In the genomic region with DNA sequence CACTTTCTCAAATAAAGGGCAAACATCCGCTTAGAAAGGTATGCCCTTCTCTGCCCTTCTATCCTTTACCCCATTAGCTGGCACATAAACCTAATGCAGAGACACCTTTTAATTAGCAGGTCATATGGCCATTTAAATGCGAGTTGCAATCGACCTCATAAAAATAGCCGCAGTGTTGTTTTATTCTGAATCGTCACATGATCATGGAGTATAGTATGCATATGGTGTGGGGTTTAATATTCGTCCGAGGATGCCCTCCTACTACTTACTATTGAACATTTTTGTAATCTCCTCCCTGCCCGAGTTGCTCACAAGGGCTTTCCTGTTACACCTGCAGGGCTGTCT, we compare ENCODE assay signal across 9 cellular contexts.
DNase-seq lines count a peak whose midpoint lies in the region; ATAC-seq and TF ChIP-seq lines count a peak whose summit lies in the region.
"Had no signal": no experiment of that assay in that cellular context is flagged by ENCODE, and none has a peak within 500 bp of the region (broad histone marks: within the 10 kb centered on the region; RNA-seq: fewer than 3 reads in every experiment).

No MANE protein-coding gene starts in this region.

- no peak for ATAC-seq in CD8-positive, alpha-beta T cell
- ATAC-seq in GM21619 (IDR thresholded peaks at IDR 0.05; ENCODE audit: unreplicated experiment) (no peak), GM21360 (IDR thresholded peaks at IDR 0.05; ENCODE audit: unreplicated experiment) (no peak)

- H3K79me1 ChIP-seq in trophoblast cell (ENCODE audit: low read length), result peaks cover 13% of the 10 kb centered on the region

- H4K12ac ChIP-seq in trophoblast cell (ENCODE audit: low read depth, low read length), result no peak overlapping the region

- H3K9me3 Mint-ChIP-seq in CD8-positive, alpha-beta T cell, result no peaks in the 10 kb centered on the region

- H3K4me3 Mint-ChIP-seq in CD8-positive, alpha-beta T cell, result peak overlapping the region; percentile 93

- no peak overlapping the region for H2BK12ac ChIP-seq in trophoblast cell (ENCODE audit: low read length)

- no peak overlapping the region for H2AK5ac ChIP-seq in trophoblast cell (ENCODE audit: low read length)

- H2AFZ ChIP-seq in trophoblast cell (ENCODE audit: insufficient read depth, low read length, poor library complexity), result no peak overlapping the region

- H3K9me3 ChIP-seq in CD8-positive, alpha-beta T cell (ENCODE audit: low read length), result no peaks in the 10 kb centered on the region
- H3K9me3 ChIP-seq in SJCRH30 (replicated peaks) (no peaks in the 10 kb centered on the region), esophagus squamous epithelium (no peaks in the 10 kb centered on the region), trophoblast cell (ENCODE audit: insufficient read depth, low read depth, low read length) (no peaks in the 10 kb centered on the region)

- H4K8ac ChIP-seq in trophoblast cell (ENCODE audit: low read depth, low read length), result no peak overlapping the region

- no peak overlapping the region for H3K14ac ChIP-seq in trophoblast cell (ENCODE audit: low read length)

- no peak overlapping the region for H2BK120ac ChIP-seq in trophoblast cell (ENCODE audit: insufficient read depth, low read length, poor library complexity)

- peak overlapping the region; percentile 93 for H3K27ac Mint-ChIP-seq in CD8-positive, alpha-beta T cell

- H3K27me3 ChIP-seq in CD8-positive, alpha-beta T cell (ENCODE audit: insufficient read depth, low read length), result no peaks in the 10 kb centered on the region
- H3K27me3 ChIP-seq in SJCRH30 (no peaks in the 10 kb centered on the region), esophagus squamous epithelium (no peaks in the 10 kb centered on the region), trophoblast cell (ENCODE audit: insufficient read depth, low read length) (no peaks in the 10 kb centered on the region)

- H3K9ac ChIP-seq in trophoblast cell (ENCODE audit: low read length), result no peak overlapping the region

- no peak for TF ChIP-seq CTCF in CD8-positive, alpha-beta T cell (IDR thresholded peaks at IDR 0.05)
- no peak for TF ChIP-seq CTCF in esophagus squamous epithelium (IDR thresholded peaks at IDR 0.05)

- H3K27ac ChIP-seq in CD8-positive, alpha-beta T cell (ENCODE audit: low read depth, low read length), result peak overlapping the region; percentile 40
- H3K27ac ChIP-seq in SJCRH30 (no peak overlapping the region), esophagus squamous epithelium (peak overlapping the region; percentile 80 to 92 (median 88)), trophoblast cell (ENCODE audit: low read depth, low read length) (peak overlapping the region; percentile 96)

- intact Hi-C loops in CD8-positive, alpha-beta T cell (cut with DNase I, micrococcal nuclease), result loop anchor here (1.0 to 10.0 kb wide), 7 partner anchors 12 to 1040 kb away; no protein-coding TSS in a partner anchor
- intact Hi-C loops in esophagus squamous epithelium (cut with DNase I), result no loop called here

- H3K27me3 Mint-ChIP-seq in CD8-positive, alpha-beta T cell (ENCODE audit: low read depth), result no peaks in the 10 kb centered on the region

- no peak for DNase-seq in CD8-positive, alpha-beta T cell
- DNase-seq in SJCRH30, result no peak
- DNase-seq in esophagus squamous epithelium (lab: John Stamatoyannopoulos, UW), result no peak
- no peak for DNase-seq in trophoblast cell
- no peak for DNase-seq in activated gamma-delta T cell (lab: John Stamatoyannopoulos, UW)
- no peak for DNase-seq in NCI-H187 (lab: John Stamatoyannopoulos, UW)
- DNase-seq: NCI-H1694 had no signal

- H3K18ac ChIP-seq in trophoblast cell (ENCODE audit: low read length), result no peak overlapping the region

- H3K23ac ChIP-seq in trophoblast cell (ENCODE audit: low read length), result no peak overlapping the region

- H3K4me1 Mint-ChIP-seq in CD8-positive, alpha-beta T cell (ENCODE audit: low read depth), result peaks cover 93% of the 10 kb centered on the region

- CTCF ChIA-PET in CD8-positive, alpha-beta T cell (lab: Charles Lee), result interaction anchor here (0.5 to 4.1 kb wide), 17 partner anchors 13 to 1079 kb away, joined by 3 to 54 read pairs (median 7); a partner anchor contains a TSS

- H3K4me3 ChIP-seq in CD8-positive, alpha-beta T cell (ENCODE audit: low read depth, low read length), result peak overlapping the region; percentile 52
- peak overlapping the region; percentile 56 for H3K4me3 ChIP-seq in SJCRH30
- peak overlapping the region in 3 of 4 donors; percentile 50 to 74 (median 58) for H3K4me3 ChIP-seq in esophagus squamous epithelium
- H3K4me3 ChIP-seq in trophoblast cell (ENCODE audit: low read depth, low read length), result no peak overlapping the region

- H3K36me3 ChIP-seq in CD8-positive, alpha-beta T cell (ENCODE audit: insufficient read depth, low read length), result peaks cover 10% of the 10 kb centered on the region
- no peaks in the 10 kb centered on the region; the same call in none of the 2 replicates for H3K36me3 ChIP-seq in SJCRH30
- H3K36me3 ChIP-seq in esophagus squamous epithelium, result peaks cover 0 to 41% (median 0%) of the 10 kb centered on the region in 3 donors
- peaks cover 7 to 12% of the 10 kb centered on the region in 2 experiments for H3K36me3 ChIP-seq in trophoblast cell (ENCODE audit: control insufficient read depth in 1 of 2, insufficient read depth in 2 of 2, low read length in 2 of 2)

- peak overlapping the region; percentile 92 for H4K91ac ChIP-seq in trophoblast cell (ENCODE audit: low read depth, low read length)

- H3K4me2 ChIP-seq in trophoblast cell (ENCODE audit: low read length), result peak overlapping the region; percentile 76

- H3K4me1 ChIP-seq in CD8-positive, alpha-beta T cell (ENCODE audit: insufficient read depth, low read length), result peaks cover 80% of the 10 kb centered on the region
- peaks cover 11% of the 10 kb centered on the region; the same call in 1 of the 2 replicates for H3K4me1 ChIP-seq in SJCRH30
- peaks cover 28 to 100% (median 32%) of the 10 kb centered on the region in 3 donors for H3K4me1 ChIP-seq in esophagus squamous epithelium
- peaks cover 0 to 4% of the 10 kb centered on the region in 2 experiments for H3K4me1 ChIP-seq in trophoblast cell (ENCODE audit: control insufficient read depth in 1 of 2, insufficient read depth in 2 of 2, low read length in 2 of 2)

- TF ChIP-seq POLR2A in esophagus squamous epithelium (IDR thresholded peaks at IDR 0.05), result no peak

- POLR2A ChIA-PET in CD8-positive, alpha-beta T cell (lab: Charles Lee), result interaction anchor here (0.9 to 2.3 kb wide), 9 partner anchors 9 to 1085 kb away, joined by 3 to 10 read pairs (median 4); a partner anchor contains a TSS

- peak overlapping the region; percentile 81 for H2BK5ac ChIP-seq in trophoblast cell (ENCODE audit: low read depth, low read length, poor library complexity)

- no peak overlapping the region for H3K4ac ChIP-seq in trophoblast cell (ENCODE audit: low read depth, low read length)

- H3K36me3 Mint-ChIP-seq in CD8-positive, alpha-beta T cell, result peaks cover 64% of the 10 kb centered on the region

- 28 to 30% methylated on average over 8 of the region's 8 CpGs for WGBS in esophagus squamous epithelium, 2 donors
- no CpG with 5 or more reads among the region's 8 CpGs for WGBS in trophoblast cell (ENCODE audit: extremely low coverage, insufficient coverage, insufficient read length)

- H3K79me2 ChIP-seq in trophoblast cell (ENCODE audit: control insufficient read depth, insufficient read depth, low read length, poor library complexity), result peaks cover 6% of the 10 kb centered on the region
